20 cellular contexts compared by ENCODE assay signal in the genomic region with DNA sequence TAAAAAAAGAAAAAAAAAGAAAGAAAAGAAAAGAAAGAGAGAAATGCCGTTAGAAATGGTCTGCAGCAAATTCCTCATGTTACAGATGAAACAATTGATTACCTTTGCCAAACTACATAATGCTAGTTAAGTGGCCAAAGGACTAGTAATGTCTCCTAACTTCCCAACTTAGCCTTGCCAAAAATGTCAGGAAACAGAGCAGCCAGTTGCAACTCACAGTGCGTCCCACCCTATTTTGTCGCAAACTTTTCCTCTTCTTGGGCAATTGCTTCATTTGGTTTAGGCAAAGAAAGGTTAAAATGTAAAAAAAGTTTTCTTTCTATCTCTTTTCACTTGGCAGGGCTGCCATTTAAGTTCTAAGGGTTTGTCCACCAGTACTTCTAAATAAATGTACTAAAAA. TPM values are rescaled to one million over a fixed set of nuclear protein-coding genes. Genes with fewer than 3 reads are reported as not detected.
"Had no signal": no experiment of that assay in that cellular context is flagged by ENCODE, and none has a peak within 500 bp of the region (broad histone marks: within the 10 kb centered on the region; RNA-seq: fewer than 3 reads in every experiment).

No MANE protein-coding gene starts in this region.

- H3K27me3 ChIP-seq: right atrium auricular region, transverse colon, vagina had no signal

- H3K4me1 ChIP-seq: prostate gland had no signal

- H3K27me3 Mint-ChIP-seq: activated naive CD8-positive, alpha-beta T cell treated with anti-CD3 and anti-CD28 coated beads, Interleukin-2, amount 10 ng/mL, durations not matched to agents 7 days and 5 days had no signal

- H3K36me3 ChIP-seq: prostate gland, right atrium auricular region, transverse colon, vagina, WERI-Rb-1 had no signal

- H3K4me1 Mint-ChIP-seq: endodermal cell had no signal

- H3K9me3 ChIP-seq: prostate gland, right atrium auricular region, transverse colon, vagina had no signal

- H3K27ac Mint-ChIP-seq: activated naive CD8-positive, alpha-beta T cell treated with anti-CD3 and anti-CD28 coated beads, Interleukin-2, amount 10 ng/mL, durations not matched to agents 7 days and 5 days; brain; endodermal cell; T-helper 1 cell treated with Interleukin-12 subunit alpha and Interleukin-12 subunit beta and Interleukin-4 antibody, amounts not matched to agents 30 μg/mL and 1 μg/mL, for 36 hours had no signal

- H3K27ac ChIP-seq: dorsolateral prefrontal cortex, epithelial cell of prostate, prostate gland, transverse colon, vagina, WERI-Rb-1 had no signal

- H3K4me3 ChIP-seq: dorsolateral prefrontal cortex, prostate gland, right atrium auricular region, transverse colon, vagina had no signal

- H3K36me3 Mint-ChIP-seq: brain had no signal

- H3K4me3 Mint-ChIP-seq: activated naive CD8-positive, alpha-beta T cell treated with anti-CD3 and anti-CD28 coated beads, Interleukin-2, amount 10 ng/mL, durations not matched to agents 7 days and 5 days; brain; endodermal cell; T-helper 1 cell treated with Interleukin-12 subunit alpha and Interleukin-12 subunit beta and Interleukin-4 antibody, amounts not matched to agents 30 μg/mL and 1 μg/mL, for 36 hours had no signal

- DNase-seq: activated CD4-positive, alpha-beta T cell treated with anti-CD3 and anti-CD28 coated beads for 1 hour; activated naive CD8-positive, alpha-beta T cell treated with anti-CD3 and anti-CD28 coated beads, Interleukin-2, amount 10 ng/mL, durations not matched to agents 7 days and 5 days; anterior cingulate cortex; caudate nucleus; dorsolateral prefrontal cortex; endodermal cell; head of caudate nucleus; stimulated activated CD4-positive, alpha-beta T cell treated with anti-CD3 and anti-CD28 coated beads, Interleukin-2, amount 100 ng/mL, for 24 hours; stimulated activated naive CD8-positive, alpha-beta T cell treated with anti-CD3 and anti-CD28 coated beads, Interleukin-15, Interleukin-2, amounts not matched to agents 100 U/mL and 50 U/mL, for 24 hours; transverse colon; WERI-Rb-1 had no signal

- ATAC-seq: stimulated activated naive CD8-positive, alpha-beta T cell treated with anti-CD3 and anti-CD28 coated beads, Interleukin-15, Interleukin-2, amounts not matched to agents 100 U/mL and 50 U/mL, for 24 hours had no signal

RNA-seq across cellular contexts. Expression of a gene that starts 53.1 kb away (rescaled TPM):
- total RNA-seq: myocyte had no signal
- polyA plus RNA-seq: keratinocyte, neural cell had no signal
